8 cellular contexts compared by ENCODE assay signal in genomic region chr7:142467056-142467661, GRCh38.
DNase-seq lines count a peak whose midpoint lies in the region; ATAC-seq, FAIRE-seq and TF ChIP-seq lines count a peak whose summit lies in the region.
"Not testable (repeated sequence)": the region's sequence is repeated elsewhere in the genome, so short reads cannot be mapped to it uniquely, and the experiment has no call there.

No MANE protein-coding gene starts in this region.

- not testable (repeated sequence) for TF ChIP-seq EP300 in HepG2 (IDR thresholded peaks at IDR 0.05; ENCODE audit: low read depth in 2 of 2, low read length in 2 of 2); HepG2 (CRISPR knock-in tag; IDR thresholded peaks at IDR 0.05; ENCODE audit: borderline replicate concordance)

- BruUV-seq in HepG2 (replicated peaks; lab: Mats Ljungman, UMichigan): not testable (repeated sequence)

- not testable (repeated sequence) for H3K36me3 ChIP-seq in GM23248 (ENCODE audit: low read depth); brain microvascular endothelial cell (replicated peaks); HepG2 (replicated peaks in 1 of 2; ENCODE audit: control insufficient read depth in 1 of 2, insufficient read depth in 2 of 2, low read length in 2 of 2)

- H3K4me3 Mint-ChIP-seq in activated naive CD4-positive, alpha-beta T cell treated with anti-CD3 and anti-CD28 coated beads for 36 hours: not testable (repeated sequence)

- ATAC-seq in HepG2: not testable (repeated sequence)

- WGBS in GM23248 (ENCODE audit: low coverage in 1 of 2, low lambda C conversion rate in 2 of 2, missing lambda C conversion rate in 2 of 2), 2 experiments: 38 to 40% methylated on average over 7 of the region's 7 CpGs
- 7% methylated on average over 6 of the region's 7 CpGs for WGBS in HepG2 (ENCODE audit: low lambda C conversion rate)

- H3K4me1 Mint-ChIP-seq in activated naive CD4-positive, alpha-beta T cell treated with anti-CD3 and anti-CD28 coated beads for 36 hours (ENCODE audit: low read depth): peaks cover 57% of the 10 kb centered on the region

- H3K4me2 ChIP-seq in GM23248 (ENCODE audit: unreplicated experiment): peak overlapping the region; percentile 57
- not testable (repeated sequence) for H3K4me2 ChIP-seq in HepG2 (ENCODE audit: low read depth, low read length)

- not testable (repeated sequence) for H3K27me3 ChIP-seq in GM23248 (replicated peaks; ENCODE audit: insufficient read depth); brain microvascular endothelial cell (replicated peaks)
- peaks cover 0 to 14% of the 10 kb centered on the region in 2 experiments; a peak in 3 of 5 replicates for H3K27me3 ChIP-seq in HepG2 (ENCODE audit: control insufficient read depth in 1 of 2, insufficient read depth in 2 of 2, low read length in 2 of 2)

- DNase-seq in AG10803 (ENCODE audit: low read depth): peak; percentile 23
- peak; percentile 34 for DNase-seq in GM23248
- peak; percentile 35 for DNase-seq in NCI-H526 treated with DMSO at 0.1 percent for 48 hours (lab: John Stamatoyannopoulos, UW)
- not testable (repeated sequence) for DNase-seq in activated naive CD4-positive, alpha-beta T cell treated with anti-CD3 and anti-CD28 coated beads for 36 hours; brain microvascular endothelial cell; HepG2 (ENCODE audit: low spot score)
- peak; percentile 65 for DNase-seq in fibroblast of mammary gland (ENCODE audit: low read depth)
- peak; percentile 54 for DNase-seq in pons (ENCODE audit: low spot score)

- H3K9me3 Mint-ChIP-seq in activated naive CD4-positive, alpha-beta T cell treated with anti-CD3 and anti-CD28 coated beads for 36 hours: not testable (repeated sequence)

- POLR2A ChIA-PET in HepG2 (lab: Yijun Ruan, JAX): not testable (repeated sequence)

- CTCF ChIA-PET in activated naive CD4-positive, alpha-beta T cell treated with anti-CD3 and anti-CD28 coated beads for 36 hours (lab: Charles Lee): interaction anchor here (0.6 to 13.6 kb wide), 5 partner anchors 8 to 359 kb away, joined by 3 to 361 read pairs (median 6); no protein-coding TSS in a partner anchor
- CTCF ChIA-PET in HepG2 (lab: Yijun Ruan, JAX; ENCODE audit: low intra/inter-chr PET ratio, low total read pairs): not testable (repeated sequence)

- H4K20me1 ChIP-seq in GM23248 (ENCODE audit: insufficient read depth); HepG2 (ENCODE audit: insufficient read depth, low read length): not testable (repeated sequence)

- H3K9me2 ChIP-seq in GM23248 (ENCODE audit: insufficient read depth): not testable (repeated sequence)

- H3K79me2 ChIP-seq in GM23248 (ENCODE audit: insufficient read depth); HepG2 (ENCODE audit: insufficient read depth, low read length): not testable (repeated sequence)

- peak; percentile 42 for FAIRE-seq in HepG2 (lab: Jason Lieb, UNC)

- TF ChIP-seq POLR2A in HepG2 (IDR thresholded peaks at IDR 0.05; ENCODE audit: insufficient read depth in 1 of 2, low read depth in 2 of 2, low read length in 2 of 2): not testable (repeated sequence)

- not testable (repeated sequence) for H3K9me3 ChIP-seq in GM23248 (ENCODE audit: low read depth); HepG2 (ENCODE audit: low read length)

- TF ChIP-seq CTCF in AG10803 (conservative IDR thresholded peaks at IDR 0.05; ENCODE audit: low read length); HepG2 (CRISPR knock-in tag; IDR thresholded peaks at IDR 0.05): not testable (repeated sequence)
- peak; percentile 19 for TF ChIP-seq CTCF in brain microvascular endothelial cell (IDR thresholded peaks at IDR 0.05; ENCODE audit: low read depth, low read length, missing control alignments)
- peak; percentile 8 for TF ChIP-seq CTCF in fibroblast of mammary gland (conservative IDR thresholded peaks at IDR 0.05; ENCODE audit: control insufficient read depth, insufficient read depth, low read depth, low read length)

- H3K27ac ChIP-seq in GM23248; brain microvascular endothelial cell; HepG2 (ENCODE audit: extremely low read length, insufficient read depth, low read length): not testable (repeated sequence)

- peaks cover 16% of the 10 kb centered on the region for H3K4me1 ChIP-seq in GM23248 (ENCODE audit: insufficient read depth)
- H3K4me1 ChIP-seq in HepG2 (ENCODE audit: insufficient read depth, low read length): not testable (repeated sequence)

- intact Hi-C loops in activated naive CD4-positive, alpha-beta T cell treated with anti-CD3 and anti-CD28 coated beads for 36 hours (cut with micrococcal nuclease); HepG2 (cut with micrococcal nuclease; ENCODE audit: unreplicated experiment): not testable (repeated sequence)

- H3K27me3 Mint-ChIP-seq in activated naive CD4-positive, alpha-beta T cell treated with anti-CD3 and anti-CD28 coated beads for 36 hours (ENCODE audit: low read depth): not testable (repeated sequence)

- H2AFZ ChIP-seq in GM23248; HepG2 (ENCODE audit: low read length): not testable (repeated sequence)

- H3K27ac Mint-ChIP-seq in activated naive CD4-positive, alpha-beta T cell treated with anti-CD3 and anti-CD28 coated beads for 36 hours: peak overlapping the region; percentile 39

- TF ChIP-seq RAD21 in HepG2 (CRISPR knock-in tag; IDR thresholded peaks at IDR 0.05): not testable (repeated sequence)

- H3F3A ChIP-seq in GM23248 (ENCODE audit: insufficient read depth): not testable (repeated sequence)

- not testable (repeated sequence) for H3K36me3 Mint-ChIP-seq in activated naive CD4-positive, alpha-beta T cell treated with anti-CD3 and anti-CD28 coated beads for 36 hours (ENCODE audit: low read depth)

- in situ Hi-C loops in GM23248 (cut with MboI); brain microvascular endothelial cell (cut with HindIII; ENCODE audit: low pct_ligation_motif_present, low sequenced_read_pairs); HepG2 (cut with HindIII; ENCODE audit: extremely low pct_ligation_motif_present, low pct_unique_long_range_greater_than_20kb): not testable (repeated sequence)

- not testable (repeated sequence) for H3K9ac ChIP-seq in GM23248; HepG2 (ENCODE audit: insufficient read depth, low read depth, low read length)

- H3K4me3 ChIP-seq in AG10803 (ENCODE audit: low read length); GM23248; brain microvascular endothelial cell (ENCODE audit: low read depth, low read length); fibroblast of mammary gland (ENCODE audit: control insufficient read depth, low read depth, low read length); HepG2 (replicated peaks in 1 of 3; ENCODE audit: insufficient read depth in 1 of 3, low read depth in 2 of 3, low read length in 3 of 3): not testable (repeated sequence)
